In genomic region chr11:12183827-12184620, GRCh38 we compare ENCODE assay signal across 19 cellular contexts.
DNase-seq lines count a peak whose midpoint lies in the region; ATAC-seq lines count a peak whose summit lies in the region.
"Had no signal": no experiment of that assay in that cellular context is flagged by ENCODE, and none has a peak within 500 bp of the region (broad histone marks: within the 10 kb centered on the region; RNA-seq: fewer than 3 reads in every experiment).

No MANE protein-coding gene starts in this region.

- peaks cover 9% of the 10 kb centered on the region for H3K36me3 ChIP-seq in SJSA1
- H3K36me3 ChIP-seq in stomach smooth muscle (ENCODE audit: control insufficient read depth in 2 of 2, insufficient read depth in 2 of 2, low read length in 2 of 2) = peaks cover 2 to 4% of the 10 kb centered on the region in 2 donors

- no peaks in the 10 kb centered on the region for H3K27me3 Mint-ChIP-seq in T-helper 1 cell treated with Interleukin-12 subunit alpha and Interleukin-12 subunit beta and Interleukin-4 antibody, amounts not matched to agents 30 μg/mL and 1 μg/mL, for 36 hours (ENCODE audit: low read depth)
- H3K27me3 Mint-ChIP-seq: activated CD4-positive, alpha-beta T cell treated with anti-CD3 and anti-CD28 coated beads for 36 hours had no signal

- H3K4me3 ChIP-seq in SJSA1 (no peak overlapping the region), right cardiac atrium (ENCODE audit: low read length) (no peak overlapping the region), stomach smooth muscle (ENCODE audit: low read length in 2 of 2) (no peak overlapping the region)
- H3K4me3 ChIP-seq: BLaER1 treated with 17β-estradiol and CSF1 and Interleukin-3, amounts not matched to agents 10 nM and 100 nM; skin epidermis had no signal

- no peak overlapping the region for H3K9ac ChIP-seq in stomach smooth muscle (ENCODE audit: low read length in 2 of 2)
- H3K9ac ChIP-seq: BLaER1 treated with 17β-estradiol and CSF1 and Interleukin-3, amounts not matched to agents 10 nM and 100 nM had no signal

- DNase-seq in T-helper 1 cell (no peak), SJSA1 (ENCODE audit: low read depth in 1 of 2, low spot score in 2 of 2) (no peak), right cardiac atrium (no peak), GF-D8 (lab: John Stamatoyannopoulos, UW) (no peak)
- DNase-seq: 8988T; activated CD4-positive, alpha-beta T cell treated with anti-CD3 and anti-CD28 coated beads for 36 hours; activated effector memory CD4-positive, alpha-beta T cell treated with Interleukin-2 at 50 U/mL for 16 hours; cerebellar nuclear complex; DMS153; NCI-H1417; OCI-M1; stimulated activated CD4-positive, alpha-beta T cell treated with anti-CD3 and anti-CD28 coated beads, Interleukin-4, amount 100 ng/mL, for 1 hour; substantia nigra had no signal

- peaks cover 93% of the 10 kb centered on the region for H3K4me1 ChIP-seq in SJSA1 (replicated peaks)
- peaks cover 17% of the 10 kb centered on the region for H3K4me1 ChIP-seq in right cardiac atrium (ENCODE audit: control insufficient read depth, insufficient read depth, low read length)
- H3K4me1 ChIP-seq in stomach smooth muscle (ENCODE audit: control insufficient read depth, insufficient read depth, low read length) = peaks cover 43% of the 10 kb centered on the region

- peak overlapping the region; percentile 4 for H3K27ac Mint-ChIP-seq in T-helper 1 cell treated with Interleukin-12 subunit alpha and Interleukin-12 subunit beta and Interleukin-4 antibody, amounts not matched to agents 30 μg/mL and 1 μg/mL, for 36 hours
- H3K27ac Mint-ChIP-seq: activated CD4-positive, alpha-beta T cell treated with anti-CD3 and anti-CD28 coated beads for 36 hours had no signal

- 91% methylated on average over 12 of the region's 12 CpGs for WGBS in right cardiac atrium

- H3K27ac ChIP-seq in SJSA1 (peak overlapping the region; percentile 98), right cardiac atrium (ENCODE audit: low read length) (peak overlapping the region; percentile 96), stomach smooth muscle (ENCODE audit: low read length) (peak overlapping the region; percentile 75)
- H3K27ac ChIP-seq: BLaER1 treated with 17β-estradiol and CSF1 and Interleukin-3, amounts not matched to agents 10 nM and 100 nM had no signal

- ATAC-seq in right cardiac atrium (no peak), GM21390 (IDR thresholded peaks at IDR 0.05; ENCODE audit: unreplicated experiment) (no peak), GM19395 (IDR thresholded peaks at IDR 0.05; ENCODE audit: unreplicated experiment) (no peak)
- ATAC-seq: activated CD4-positive, alpha-beta T cell treated with anti-CD3 and anti-CD28 coated beads for 36 hours had no signal

- H3K27me3 ChIP-seq in SJSA1 (replicated peaks) (no peaks in the 10 kb centered on the region), right cardiac atrium (ENCODE audit: control insufficient read depth, insufficient read depth) (no peaks in the 10 kb centered on the region), stomach smooth muscle (ENCODE audit: control insufficient read depth in 1 of 2, insufficient read depth in 2 of 2, low read length in 2 of 2) (no peaks in the 10 kb centered on the region)
- H3K27me3 ChIP-seq: BLaER1 treated with 17β-estradiol and CSF1 and Interleukin-3, amounts not matched to agents 10 nM and 100 nM had no signal

- intact Hi-C loops in right cardiac atrium (cut with DNase I) = no loop called here

- H3K9me3 Mint-ChIP-seq in T-helper 1 cell treated with Interleukin-12 subunit alpha and Interleukin-12 subunit beta and Interleukin-4 antibody, amounts not matched to agents 30 μg/mL and 1 μg/mL, for 36 hours = no peaks in the 10 kb centered on the region

- H3K4me3 Mint-ChIP-seq in T-helper 1 cell treated with Interleukin-12 subunit alpha and Interleukin-12 subunit beta and Interleukin-4 antibody, amounts not matched to agents 30 μg/mL and 1 μg/mL, for 36 hours = no peak overlapping the region
- H3K4me3 Mint-ChIP-seq: activated CD4-positive, alpha-beta T cell treated with anti-CD3 and anti-CD28 coated beads for 36 hours had no signal

- H3K9me3 ChIP-seq in SJSA1 (replicated peaks) = no peaks in the 10 kb centered on the region
- H3K9me3 ChIP-seq in right cardiac atrium (ENCODE audit: control insufficient read depth, low read length) = no peaks in the 10 kb centered on the region
- no peaks in the 10 kb centered on the region for H3K9me3 ChIP-seq in stomach smooth muscle (ENCODE audit: control insufficient read depth in 2 of 2, low read length in 2 of 2)
- H3K9me3 ChIP-seq: BLaER1 treated with 17β-estradiol and CSF1 and Interleukin-3, amounts not matched to agents 10 nM and 100 nM had no signal

- peaks cover 56% of the 10 kb centered on the region for H3K4me1 Mint-ChIP-seq in T-helper 1 cell treated with Interleukin-12 subunit alpha and Interleukin-12 subunit beta and Interleukin-4 antibody, amounts not matched to agents 30 μg/mL and 1 μg/mL, for 36 hours (ENCODE audit: low read depth)

- H3K36me3 Mint-ChIP-seq in T-helper 1 cell treated with Interleukin-12 subunit alpha and Interleukin-12 subunit beta and Interleukin-4 antibody, amounts not matched to agents 30 μg/mL and 1 μg/mL, for 36 hours (ENCODE audit: low read depth) = peaks cover 18% of the 10 kb centered on the region
